ENCODE assay signal across 12 cellular contexts in the genomic region with DNA sequence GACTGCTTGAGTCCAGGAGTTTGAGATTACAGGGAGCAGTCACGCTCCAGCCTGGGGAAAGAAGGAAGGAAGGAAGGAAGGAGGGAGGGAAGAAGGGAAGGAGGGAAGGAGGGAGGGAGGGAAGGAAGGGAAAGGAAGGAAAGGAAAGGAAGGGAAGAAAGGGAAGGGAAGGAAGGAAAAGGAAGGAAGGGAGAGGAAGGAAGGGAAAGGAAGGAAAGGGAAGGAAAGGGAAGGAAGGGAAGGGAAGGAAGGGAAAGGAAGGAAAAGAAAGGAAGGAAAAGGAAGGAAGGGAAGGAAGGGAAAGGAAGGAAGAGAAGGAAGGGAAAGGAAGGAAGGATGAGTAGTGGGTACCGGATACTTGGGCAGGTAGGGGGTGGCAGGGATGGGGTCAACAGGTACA.
"Had no signal": no experiment of that assay in that cellular context is flagged by ENCODE, and none has a peak within 500 bp of the region (broad histone marks: within the 10 kb centered on the region; RNA-seq: fewer than 3 reads in every experiment).

No MANE protein-coding gene starts in this region.

- ATAC-seq: esophagus mucosa; heart right ventricle; left lobe of liver; naive thymus-derived CD8-positive, alpha-beta T cell had no signal

- H3K4me3 Mint-ChIP-seq: naive thymus-derived CD8-positive, alpha-beta T cell had no signal

- DNase-seq: effector CD4-positive, alpha-beta T cell; heart right ventricle; islet precursor cell; mammary epithelial cell; naive thymus-derived CD8-positive, alpha-beta T cell; ovary; small intestine; stimulated activated CD4-positive, alpha-beta T cell treated with anti-CD3 and anti-CD28 coated beads, Interleukin-12 subunit alpha, Interleukin-12 subunit beta, amount 100 ng/mL, for 4 hours; stimulated activated naive CD4-positive, alpha-beta T cell treated with Interleukin-2 at 50 U/mL for 16 hours; tibial artery had no signal

- H3K9me3 Mint-ChIP-seq: naive thymus-derived CD8-positive, alpha-beta T cell had no signal

- H3K27me3 Mint-ChIP-seq: naive thymus-derived CD8-positive, alpha-beta T cell had no signal
